ENCODE assay signal across 8 cellular contexts in genomic region chr17:49227436-49228261, GRCh38. TPM values are rescaled to one million over a fixed set of nuclear protein-coding genes. Genes with fewer than 3 reads are reported as not detected.
DNase-seq lines count a peak whose midpoint lies in the region; ATAC-seq and TF ChIP-seq lines count a peak whose summit lies in the region.

No MANE protein-coding gene starts in this region.

- ATAC-seq in SK-N-SH treated with all-trans-retinoic acid at 6 μM for 48 hours: peak; percentile 63
- no peak for ATAC-seq in GM19035 (IDR thresholded peaks at IDR 0.05; ENCODE audit: unreplicated experiment)

- H3K27ac Mint-ChIP-seq in activated naive CD4-positive, alpha-beta T cell treated with anti-CD3 and anti-CD28 coated beads, Interleukin-2, amount 10 ng/mL, durations not matched to agents 7 days and 5 days: no peak overlapping the region

- H3K4me1 ChIP-seq in vagina: peaks cover 36% of the 10 kb centered on the region

- H3K4me3 Mint-ChIP-seq in activated naive CD4-positive, alpha-beta T cell treated with anti-CD3 and anti-CD28 coated beads, Interleukin-2, amount 10 ng/mL, durations not matched to agents 7 days and 5 days: no peak overlapping the region

- H3K9me3 Mint-ChIP-seq in activated naive CD4-positive, alpha-beta T cell treated with anti-CD3 and anti-CD28 coated beads, Interleukin-2, amount 10 ng/mL, durations not matched to agents 7 days and 5 days: no peaks in the 10 kb centered on the region

- no peak for TF ChIP-seq POLR2A in vagina (IDR thresholded peaks at IDR 0.05)

- no peak overlapping the region for H3K27ac ChIP-seq in vagina

- peaks cover 13% of the 10 kb centered on the region for H3K27me3 ChIP-seq in vagina

- H3K36me3 Mint-ChIP-seq in activated naive CD4-positive, alpha-beta T cell treated with anti-CD3 and anti-CD28 coated beads, Interleukin-2, amount 10 ng/mL, durations not matched to agents 7 days and 5 days: peaks cover 17% of the 10 kb centered on the region

- H3K36me3 ChIP-seq in vagina: no peaks in the 10 kb centered on the region

- TF ChIP-seq CTCF in vagina (IDR thresholded peaks at IDR 0.05): peak; percentile 38 to 82 (median 70)

- H3K27me3 Mint-ChIP-seq in activated naive CD4-positive, alpha-beta T cell treated with anti-CD3 and anti-CD28 coated beads, Interleukin-2, amount 10 ng/mL, durations not matched to agents 7 days and 5 days: peaks cover 90% of the 10 kb centered on the region

- H3K4me1 Mint-ChIP-seq in activated naive CD4-positive, alpha-beta T cell treated with anti-CD3 and anti-CD28 coated beads, Interleukin-2, amount 10 ng/mL, durations not matched to agents 7 days and 5 days: peaks cover 43% of the 10 kb centered on the region

- peak; percentile 73 for DNase-seq in EH (ENCODE audit: low read depth)
- peak; percentile 72 for DNase-seq in M059J (ENCODE audit: low read depth)
- DNase-seq in activated naive CD4-positive, alpha-beta T cell treated with anti-CD3 and anti-CD28 coated beads, Interleukin-2, amount 10 ng/mL, durations not matched to agents 7 days and 5 days: peak; percentile 87
- DNase-seq in glomerular visceral epithelial cell (ENCODE audit: extremely low spot score): peak; percentile 74
- DNase-seq in posterior vena cava (ENCODE audit: low spot score): peak; percentile 90
- DNase-seq in vagina (ENCODE audit: extremely low spot score in 2 of 2): no peak

- H3K4me3 ChIP-seq in vagina: no peak overlapping the region

- H3K9me3 ChIP-seq in vagina: no peaks in the 10 kb centered on the region

- intact Hi-C loops in posterior vena cava (cut with DNase I) (no loop called here), vagina (cut with DNase I) (loop anchor here (5.0 kb wide), 1 partner anchor 50 kb away; no protein-coding TSS in a partner anchor)

- CTCF ChIA-PET in activated naive CD4-positive, alpha-beta T cell treated with anti-CD3 and anti-CD28 coated beads, Interleukin-2, amount 10 ng/mL, durations not matched to agents 7 days and 5 days (lab: Charles Lee): interaction anchor here (0.6 to 4.8 kb wide), 23 partner anchors 8 to 548 kb away, joined by 3 to 96 read pairs (median 5); partner anchors contain the start of genes ABI3 and GNGT2

TF ChIP-seq in SK-N-SH treated with all-trans-retinoic acid at 6 μM for 48 hours, 23 proteins besides CTCF, POLR2A, EP300 and RAD21:
- TF ChIP-seq OSR1 (CRISPR knock-in tag; IDR thresholded peaks at IDR 0.05) (no peak), ZNF565 (CRISPR knock-in tag; conservative IDR thresholded peaks at IDR 0.05; ENCODE audit: low read depth) (no peak), ZNF70 (CRISPR knock-in tag; IDR thresholded peaks at IDR 0.05) (no peak), ARNTL (CRISPR knock-in tag; IDR thresholded peaks at IDR 0.05; ENCODE audit: borderline replicate concordance, low read depth) (no peak), ESRRG (CRISPR knock-in tag; IDR thresholded peaks at IDR 0.05) (no peak), PPARA (CRISPR knock-in tag; IDR thresholded peaks at IDR 0.05; ENCODE audit: borderline replicate concordance) (no peak), CSRNP3 (CRISPR knock-in tag; IDR thresholded peaks at IDR 0.05) (no peak), TCF4 (CRISPR knock-in tag; IDR thresholded peaks at IDR 0.05; ENCODE audit: borderline replicate concordance) (no peak), ZFP30 (CRISPR knock-in tag; IDR thresholded peaks at IDR 0.05) (no peak), RARB (CRISPR knock-in tag; IDR thresholded peaks at IDR 0.05) (no peak), TOX (CRISPR knock-in tag; IDR thresholded peaks at IDR 0.05; ENCODE audit: borderline replicate concordance) (no peak), BACH2 (CRISPR knock-in tag; IDR thresholded peaks at IDR 0.05; ENCODE audit: borderline replicate concordance) (no peak)

RNA-seq across cellular contexts. Expression of gene PHOSPHO1, which starts 2.9 kb away (rescaled TPM):
- 0.37 TPM in 1 of 2 replicates, not detected in the other for total RNA-seq in M059J (2014; rRNA removed; shearing (Covaris generic))
- 1 to 10 TPM in 1 of 2 donors, under 1 TPM in 1; 0.62 to 2.6 TPM for total RNA-seq in posterior vena cava
- not detected for total RNA-seq in vagina

RNA-seq across cellular contexts. Expression of gene ABI3, which starts 17.1 kb away (rescaled TPM):
- 0.12 TPM in 1 of 2 replicates, not detected in the other for total RNA-seq in M059J (2014; rRNA removed; shearing (Covaris generic))
- total RNA-seq in posterior vena cava (10 to 100 TPM; 10.6 TPM), vagina (11.0 TPM)

RNA-seq across cellular contexts. Expression of gene GNGT2, which starts 17.3 kb away (rescaled TPM):
- total RNA-seq in M059J (2014; rRNA removed; shearing (Covaris generic)): 0.49 TPM in 1 of 2 replicates, not detected in the other
- total RNA-seq in posterior vena cava (1 to 10 TPM; 2.1 to 2.3 TPM), vagina (6.6 TPM)

Comparison
In these comparisons a context has a peak if more than half of its experiments do, and no peak if none do; other contexts are left out.
1. DNase-seq: peak in EH (single experiment), M059J (single experiment), activated naive CD4-positive, alpha-beta T cell treated with anti-CD3 and anti-CD28 coated beads, Interleukin-2, amount 10 ng/mL, durations not matched to agents 7 days and 5 days (single experiment), glomerular visceral epithelial cell (single experiment) and posterior vena cava (single experiment); none in vagina (0 of 2).
2. RNA of gene ABI3, which starts 17.1 kb away (total RNA-seq): 11.0 TPM in vagina (single experiment) and 10.6 TPM in posterior vena cava; 0.12 TPM in M059J; every median in the first group is over 10 times any median in the second.